Comparison of ENCODE assay signal across 16 cellular contexts in the genomic region with DNA sequence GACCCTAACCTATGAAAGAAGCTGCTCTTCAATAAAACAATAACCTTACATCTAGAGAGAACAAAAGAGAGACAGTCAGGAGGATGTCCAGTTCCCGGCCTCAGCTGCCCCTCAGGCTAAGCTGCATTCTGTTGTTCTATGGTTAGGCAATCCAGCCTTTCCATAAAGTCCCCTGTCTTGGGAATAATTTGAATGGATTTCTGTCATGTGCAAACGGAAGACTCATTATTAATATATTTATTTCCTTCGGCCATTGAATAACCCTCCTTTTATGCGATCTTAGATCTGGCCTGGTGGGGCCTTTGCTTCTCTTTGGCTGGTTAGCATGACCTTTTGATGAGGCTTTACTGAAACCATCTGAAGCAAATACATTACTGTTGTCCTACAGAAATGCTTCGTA.
"Had no signal": no experiment of that assay in that cellular context is flagged by ENCODE, and none has a peak within 500 bp of the region (broad histone marks: within the 10 kb centered on the region; RNA-seq: fewer than 3 reads in every experiment).

No MANE protein-coding gene starts in this region.

- H3K4me3 Mint-ChIP-seq: activated B cell treated with CpG ODN at 0.5 μM for 24 hours; activated CD4-positive, alpha-beta T cell treated with anti-CD3 and anti-CD28 coated beads, Interleukin-2, amount 10 ng/mL, durations not matched to agents 24 days and 14 days; activated naive CD4-positive, alpha-beta T cell treated with anti-CD3 and anti-CD28 coated beads, Interleukin-2, amount 10 ng/mL, durations not matched to agents 7 days and 5 days; effector memory CD8-positive, alpha-beta T cell; natural killer cell; T-helper 17 cell; type B pancreatic cell had no signal

- H3K36me3 ChIP-seq: adrenal gland, lower lobe of right lung, right lobe of liver had no signal

- H3K4me1 Mint-ChIP-seq: activated B cell treated with CpG ODN at 0.5 μM for 24 hours; activated naive CD4-positive, alpha-beta T cell treated with anti-CD3 and anti-CD28 coated beads, Interleukin-2, amount 10 ng/mL, durations not matched to agents 7 days and 5 days; natural killer cell; T-helper 17 cell had no signal

- ATAC-seq: effector memory CD8-positive, alpha-beta T cell; T-helper 17 cell had no signal

- H3K4me3 ChIP-seq: adrenal gland, lower lobe of right lung, psoas muscle, right lobe of liver had no signal

- H3K27me3 Mint-ChIP-seq: activated B cell treated with CpG ODN at 0.5 μM for 24 hours; activated CD4-positive, alpha-beta T cell treated with anti-CD3 and anti-CD28 coated beads, Interleukin-2, amount 10 ng/mL, durations not matched to agents 24 days and 14 days; activated naive CD4-positive, alpha-beta T cell treated with anti-CD3 and anti-CD28 coated beads, Interleukin-2, amount 10 ng/mL, durations not matched to agents 7 days and 5 days; effector memory CD8-positive, alpha-beta T cell; T-helper 17 cell; type B pancreatic cell had no signal

- H3K27me3 ChIP-seq: adrenal gland, right lobe of liver had no signal

- H3K9me3 ChIP-seq: adrenal gland, lower lobe of right lung, psoas muscle, right lobe of liver had no signal

- H3K9me3 Mint-ChIP-seq: activated CD4-positive, alpha-beta T cell treated with anti-CD3 and anti-CD28 coated beads, Interleukin-2, amount 10 ng/mL, durations not matched to agents 24 days and 14 days; activated naive CD4-positive, alpha-beta T cell treated with anti-CD3 and anti-CD28 coated beads, Interleukin-2, amount 10 ng/mL, durations not matched to agents 7 days and 5 days; type B pancreatic cell had no signal

- H3K4me1 ChIP-seq: lower lobe of right lung, psoas muscle, right lobe of liver had no signal

- DNase-seq: activated B cell treated with CpG ODN at 0.5 μM for 24 hours; activated CD4-positive, alpha-beta T cell treated with anti-CD3 and anti-CD28 coated beads, Interleukin-2, amount 10 ng/mL, durations not matched to agents 24 days and 14 days; activated CD8-positive, alpha-beta memory T cell treated with anti-CD3 and anti-CD28 coated beads for 24 hours; activated naive CD4-positive, alpha-beta T cell treated with anti-CD3 and anti-CD28 coated beads, Interleukin-2, amount 10 ng/mL, durations not matched to agents 7 days and 5 days; central memory CD4-positive, alpha-beta T cell; effector memory CD8-positive, alpha-beta T cell; lower lobe of right lung; natural killer cell; nucleus accumbens; stimulated activated CD4-positive, alpha-beta T cell treated with anti-CD3 and anti-CD28 coated beads, Interleukin-12 subunit alpha, Interleukin-12 subunit beta, amount 100 ng/mL, for 4 hours; stimulated activated naive CD4-positive, alpha-beta T cell; T-helper 17 cell had no signal

- H3K27ac ChIP-seq: adrenal gland, lower lobe of right lung, psoas muscle, right lobe of liver had no signal

- H3K36me3 Mint-ChIP-seq: activated naive CD4-positive, alpha-beta T cell treated with anti-CD3 and anti-CD28 coated beads, Interleukin-2, amount 10 ng/mL, durations not matched to agents 7 days and 5 days; natural killer cell; type B pancreatic cell had no signal

- H3K27ac Mint-ChIP-seq: activated B cell treated with CpG ODN at 0.5 μM for 24 hours; activated CD4-positive, alpha-beta T cell treated with anti-CD3 and anti-CD28 coated beads, Interleukin-2, amount 10 ng/mL, durations not matched to agents 24 days and 14 days; activated naive CD4-positive, alpha-beta T cell treated with anti-CD3 and anti-CD28 coated beads, Interleukin-2, amount 10 ng/mL, durations not matched to agents 7 days and 5 days; effector memory CD8-positive, alpha-beta T cell; natural killer cell; T-helper 17 cell; type B pancreatic cell had no signal
